Comparison of ENCODE assay signal across 15 cellular contexts in genomic region chr20:48841861-48842529, GRCh38. TPM values are rescaled to one million over a fixed set of nuclear protein-coding genes. Genes with fewer than 3 reads are reported as not detected.
DNase-seq lines count a peak whose midpoint lies in the region; ATAC-seq and TF ChIP-seq lines count a peak whose summit lies in the region.
"Had no signal": no experiment of that assay in that cellular context is flagged by ENCODE, and none has a peak within 500 bp of the region (broad histone marks: within the 10 kb centered on the region; RNA-seq: fewer than 3 reads in every experiment).

No MANE protein-coding gene starts in this region.

- TF ChIP-seq CTCF in choroid plexus epithelial cell (conservative IDR thresholded peaks at IDR 0.05; ENCODE audit: low read depth, low read length) = no peak

- peak; percentile 59 for DNase-seq in GM04504 (ENCODE audit: low read depth)
- DNase-seq in OCI-M1 (lab: John Stamatoyannopoulos, UW) = peak; percentile 21
- DNase-seq in choroid plexus epithelial cell (ENCODE audit: low read depth) = peak; percentile 68
- DNase-seq in renal cortical epithelial cell (ENCODE audit: low read depth) = peak; percentile 85
- DNase-seq in NCI-H146 treated with DMSO at 0.1 percent for 48 hours (lab: John Stamatoyannopoulos, UW; ENCODE audit: unreplicated experiment) = no peak
- no peak for DNase-seq in stimulated activated CD4-positive, alpha-beta T cell treated with anti-CD3 and anti-CD28 coated beads, Interleukin-12 subunit alpha, Interleukin-12 subunit beta, amount 100 ng/mL, for 4 hours
- DNase-seq in NCI-H748 (lab: John Stamatoyannopoulos, UW; ENCODE audit: unreplicated experiment) = no peak
- DNase-seq: activated CD8-positive, alpha-beta memory T cell treated with anti-CD3 and anti-CD28 coated beads, Interleukin-2, amount 50 U/mL, for 4 hours; body of pancreas; DMS53; gastrocnemius medialis; GOT3; NCI-H1048 had no signal

- no peak overlapping the region for H3K4me3 ChIP-seq in choroid plexus epithelial cell (ENCODE audit: low read depth, low read length)
- H3K4me3 ChIP-seq: body of pancreas, gastrocnemius medialis, skin epidermis had no signal

- no peak for ATAC-seq in GM19328 (IDR thresholded peaks at IDR 0.05; ENCODE audit: unreplicated experiment)
- ATAC-seq: body of pancreas, gastrocnemius medialis had no signal

RNA-seq across cellular contexts. Expression of gene PREX1, which starts 14.2 kb away (rescaled TPM):
- under 0.01 and 1.5 TPM in 2 replicates for total RNA-seq in renal cortical epithelial cell

Comparison
In these comparisons a context has a peak if more than half of its experiments do, and no peak if none do; other contexts are left out.
1. DNase-seq: peak in GM04504 (single experiment), OCI-M1 (single experiment), choroid plexus epithelial cell (single experiment) and renal cortical epithelial cell (single experiment); none in NCI-H146 treated with DMSO at 0.1 percent for 48 hours (single experiment), stimulated activated CD4-positive, alpha-beta T cell treated with anti-CD3 and anti-CD28 coated beads, Interleukin-12 subunit alpha, Interleukin-12 subunit beta, amount 100 ng/mL, for 4 hours (single experiment) and NCI-H748 (single experiment).